18 cellular contexts compared by ENCODE assay signal in the genomic region with DNA sequence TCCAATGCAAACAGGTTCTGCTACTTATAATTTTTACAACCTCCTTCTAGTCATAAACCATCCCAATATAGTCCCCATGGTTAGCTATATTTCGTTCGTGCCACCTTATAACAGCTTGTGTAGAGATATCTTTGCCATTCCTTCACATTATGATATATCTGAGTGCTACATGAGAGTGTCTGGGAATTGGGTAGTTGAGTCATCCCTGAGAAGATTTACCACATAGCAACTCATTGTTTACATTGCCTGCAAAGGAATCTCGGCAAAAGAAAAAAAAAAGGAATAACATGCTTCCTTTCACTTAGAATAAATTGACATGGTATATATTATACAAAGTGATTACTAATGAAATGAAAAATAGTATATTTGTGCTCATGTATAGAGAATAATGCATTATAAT.
A peak's percentile ranks its signal among the peaks of the same experiment; 100 is the strongest.
DNase-seq lines count a peak whose midpoint lies in the region; ATAC-seq and TF ChIP-seq lines count a peak whose summit lies in the region.
"Had no signal": no experiment of that assay in that cellular context is flagged by ENCODE, and none has a peak within 500 bp of the region (broad histone marks: within the 10 kb centered on the region; RNA-seq: fewer than 3 reads in every experiment).

No MANE protein-coding gene starts in this region.

- H3K27ac ChIP-seq in breast epithelium (no peak overlapping the region), foreskin keratinocyte (no peak overlapping the region)
- H3K27ac ChIP-seq: heart right ventricle, spleen, tibial artery had no signal

- DNase-seq in MCF 10A (ENCODE audit: unreplicated experiment) (peak; percentile 77), breast epithelium (ENCODE audit: low spot score in 2 of 2) (no peak), adipocyte (ENCODE audit: low read depth) (peak; percentile 83), foreskin keratinocyte (peak in 1 of 2 donors; percentile 65), NCI-H2196 (lab: John Stamatoyannopoulos, UW; ENCODE audit: unreplicated experiment) (no peak), NCI-H146 (lab: John Stamatoyannopoulos, UW) (no peak)
- DNase-seq: 8988T; activated CD4-positive, alpha-beta T cell treated with anti-CD3 and anti-CD28 coated beads for 1 hour; DMS 273 treated with DMSO at 0.1 percent for 48 hours; heart right ventricle; NCI-H1092 treated with DMSO at 0.1 percent for 48 hours; NCI-H446 treated with DMSO at 0.1 percent for 48 hours; spleen; T-cell; tibial artery had no signal

- peak overlapping the region; percentile 61 for H3K27ac Mint-ChIP-seq in MCF 10A (ENCODE audit: low read depth, unreplicated experiment)
- H3K27ac Mint-ChIP-seq: T-cell had no signal

- no peak overlapping the region for H3K4me3 ChIP-seq in breast epithelium
- no peak overlapping the region for H3K4me3 ChIP-seq in adipocyte (ENCODE audit: low read length)
- H3K4me3 ChIP-seq: GM12878, heart right ventricle, spleen, tibial artery had no signal

- intact Hi-C loops in MCF 10A (cut with micrococcal nuclease), result loop anchor here (5.0 kb wide), 1 partner anchor 85 kb away; a partner anchor contains a TSS
- intact Hi-C loops in breast epithelium (cut with DNase I; ENCODE audit: low total_unique reads), result no loop called here

- no peak for TF ChIP-seq CTCF in MCF 10A (IDR thresholded peaks at IDR 0.05; ENCODE audit: unreplicated experiment)
- no peak for TF ChIP-seq CTCF in breast epithelium (IDR thresholded peaks at IDR 0.05)
- no peak for TF ChIP-seq CTCF in foreskin keratinocyte (conservative IDR thresholded peaks at IDR 0.05)

- peak; percentile 99 for ATAC-seq in foreskin keratinocyte
- no peak for ATAC-seq in GM18909 (IDR thresholded peaks at IDR 0.05; ENCODE audit: poor library complexity, unreplicated experiment)
- no peak for ATAC-seq in GM18505 (IDR thresholded peaks at IDR 0.05; ENCODE audit: unreplicated experiment)
- ATAC-seq: GM12878, heart right ventricle, T-cell had no signal

- TF ChIP-seq POLR2A in breast epithelium (IDR thresholded peaks at IDR 0.05) (no peak), GM18505 (IDR thresholded peaks at IDR 0.05; ENCODE audit: borderline replicate concordance, extremely low read depth, insufficient read depth, insufficient read length) (no peak)

- H3K36me3 ChIP-seq in breast epithelium (no peaks in the 10 kb centered on the region), adipocyte (ENCODE audit: control insufficient read depth, insufficient read depth, low read length, severe bottlenecking) (no peaks in the 10 kb centered on the region)
- H3K36me3 ChIP-seq: heart right ventricle, spleen, tibial artery had no signal

- CTCF ChIA-PET in MCF 10A (lab: Yijun Ruan, JAX), result interaction anchor here (0.6 to 1.2 kb wide), 5 partner anchors 12 to 288 kb away, joined by 3 read pairs; no protein-coding TSS in a partner anchor

- no peaks in the 10 kb centered on the region for H3K4me1 ChIP-seq in breast epithelium
- no peaks in the 10 kb centered on the region for H3K4me1 ChIP-seq in adipocyte (ENCODE audit: control insufficient read depth, insufficient read depth, low read length)
- H3K4me1 ChIP-seq in foreskin keratinocyte, result peaks cover 4% of the 10 kb centered on the region
- H3K4me1 ChIP-seq: heart right ventricle, spleen, tibial artery had no signal

- no peaks in the 10 kb centered on the region for H3K27me3 Mint-ChIP-seq in MCF 10A (ENCODE audit: insufficient read depth, unreplicated experiment)

- no peaks in the 10 kb centered on the region for H3K27me3 ChIP-seq in breast epithelium
- no peaks in the 10 kb centered on the region for H3K27me3 ChIP-seq in adipocyte (replicated peaks; ENCODE audit: control insufficient read depth, insufficient read depth, low read length)
- H3K27me3 ChIP-seq in foreskin keratinocyte, result no peaks in the 10 kb centered on the region
- H3K27me3 ChIP-seq: spleen, tibial artery had no signal

- H3K9me3 ChIP-seq in breast epithelium (no peaks in the 10 kb centered on the region), adipocyte (ENCODE audit: control insufficient read depth, low read length) (no peaks in the 10 kb centered on the region)
- H3K9me3 ChIP-seq: heart right ventricle, spleen, tibial artery had no signal

- H3K9me3 Mint-ChIP-seq in MCF 10A (ENCODE audit: unreplicated experiment), result no peaks in the 10 kb centered on the region
- H3K9me3 Mint-ChIP-seq: T-cell had no signal

- no peaks in the 10 kb centered on the region for H3K36me3 Mint-ChIP-seq in MCF 10A (ENCODE audit: insufficient read depth, unreplicated experiment)
- H3K36me3 Mint-ChIP-seq: T-cell had no signal

- H3K4me1 Mint-ChIP-seq in MCF 10A (ENCODE audit: insufficient read depth, unreplicated experiment), result peaks cover 10% of the 10 kb centered on the region
- H3K4me1 Mint-ChIP-seq: T-cell had no signal

- no peak overlapping the region for H3K9ac ChIP-seq in adipocyte (ENCODE audit: low read length)

- POLR2A ChIA-PET in MCF 10A (lab: Yijun Ruan, JAX), result interaction anchor here (0.6 to 1.4 kb wide), 4 partner anchors 87 to 288 kb away, joined by 3 to 5 read pairs (median 4); no protein-coding TSS in a partner anchor

- no peak overlapping the region for H3K4me3 Mint-ChIP-seq in MCF 10A (ENCODE audit: unreplicated experiment)
- H3K4me3 Mint-ChIP-seq: T-cell had no signal

- no TSS peak for BruUV-seq in MCF 10A (replicated peaks; lab: Mats Ljungman, UMichigan)

Comparison
In these comparisons a context has a peak if more than half of its experiments do, and no peak if none do; other contexts are left out.
1. DNase-seq: peak in MCF 10A (single experiment) and adipocyte (single experiment); none in breast epithelium (0 of 2), NCI-H2196 (single experiment) and NCI-H146 (single experiment).